ENCODE assay signal across 8 cellular contexts in genomic region chr6:33418690-33419291, GRCh38. TPM values are rescaled to one million over a fixed set of nuclear protein-coding genes. Genes with fewer than 3 reads are reported as not detected.
A peak's percentile ranks its signal among the peaks of the same experiment; 100 is the strongest.
DNase-seq lines count a peak whose midpoint lies in the region; ATAC-seq, FAIRE-seq and TF ChIP-seq lines count a peak whose summit lies in the region.

No MANE protein-coding gene starts in this region.

- no peak for TF ChIP-seq EP300 in H1 (IDR thresholded peaks at IDR 0.05; ENCODE audit: borderline replicate concordance in 1 of 2, low read depth in 2 of 2, low read length in 2 of 2)

- peak overlapping the region; percentile 45; the same call in 1 of the 2 replicates for H2BK12ac ChIP-seq in H1 (ENCODE audit: low read depth, low read length)

- peak overlapping the region; percentile 22 for H3K4me3 ChIP-seq in GM12875 (ENCODE audit: low read depth, low read length)
- peak overlapping the region; percentile 75 to 99 (median 93); a peak in 7 of 8 replicates for H3K4me3 ChIP-seq in H1 (ENCODE audit: extremely low read depth in 1 of 4, insufficient read depth in 2 of 4, low read depth in 3 of 4, low read length in 4 of 4)
- peak overlapping the region; percentile 60 to 83 for H3K4me3 ChIP-seq in neutrophil (ENCODE audit: low read depth in 1 of 2, low read length in 1 of 2)

- peak overlapping the region; percentile 8; the same call in 1 of the 2 replicates for H2BK15ac ChIP-seq in H1 (ENCODE audit: low read length)

- CTCF ChIA-PET in H1 (lab: Charles Lee; ENCODE audit: partially characterized antibody), result interaction anchor here (0.6 to 5.7 kb wide), 11 partner anchors 6 to 204 kb away, joined by 3 to 37 read pairs (median 3); partner anchors contain the start of gene ZBTB22

- H3K4me2 ChIP-seq in H1 (ENCODE audit: insufficient read depth in 1 of 2, low read depth in 2 of 2, low read length in 2 of 2), result peak overlapping the region; percentile 89 to 93

- DNase-seq in T-helper 9 cell (peak; percentile 57), H1 (ENCODE audit: low read depth in 1 of 2, low spot score in 2 of 2) (peak in 1 of 2 experiments; percentile 55), T1000 (lab: John Stamatoyannopoulos, UW) (no peak)

- H3K27me3 ChIP-seq in H1 (replicated peaks in 1 of 4; ENCODE audit: control insufficient read depth in 3 of 4, extremely low read depth in 1 of 4, insufficient read depth in 3 of 4, low read length in 3 of 4), result no peaks in the 10 kb centered on the region
- H3K27me3 ChIP-seq in neutrophil, result peaks cover 37% of the 10 kb centered on the region

- H4K8ac ChIP-seq in H1 (ENCODE audit: extremely low read depth, insufficient read depth, low read length), result peak overlapping the region; percentile 63; the same call in 1 of the 2 replicates

- H2AK5ac ChIP-seq in H1 (ENCODE audit: low read depth, low read length), result peak overlapping the region; percentile 79

- H3K9ac ChIP-seq in H1 (replicated peaks in 1 of 4; ENCODE audit: extremely low read depth in 1 of 4, low read depth in 3 of 4, low read length in 3 of 4), result peak overlapping the region in 3 of 4 experiments; percentile 62 to 70 (median 69); a peak in 6 of 7 replicates

- peaks cover 4 to 13% of the 10 kb centered on the region in 2 experiments for H4K20me1 ChIP-seq in H1 (replicated peaks in 1 of 2; ENCODE audit: control insufficient read depth in 1 of 2, insufficient read depth in 2 of 2, low read length in 2 of 2)

- peak overlapping the region; percentile 37 for H3K56ac ChIP-seq in H1 (replicated peaks; ENCODE audit: insufficient read length, low read depth, low read length)

- TF ChIP-seq RAD21 in H1 (IDR thresholded peaks at IDR 0.05 in 1 of 2, conservative IDR thresholded peaks at IDR 0.05 in 1 of 2; ENCODE audit: low read depth in 2 of 2, low read length in 2 of 2), result no peak

- peak overlapping the region; percentile 72; the same call in 1 of the 2 replicates for H2BK20ac ChIP-seq in H1 (ENCODE audit: low read length)

- peak overlapping the region; percentile 30 for H3K4ac ChIP-seq in H1 (replicated peaks; ENCODE audit: insufficient read length, low read depth, low read length)

- FAIRE-seq in H1 (lab: Jason Lieb, UNC), result no peak

- H4K5ac ChIP-seq in H1 (ENCODE audit: insufficient read length, low read depth, low read length), result peak overlapping the region; percentile 35

- H3K18ac ChIP-seq in H1 (ENCODE audit: extremely low read depth, low read length), result peak overlapping the region; percentile 68

- TF ChIP-seq POLR2A in H1 (IDR thresholded peaks at IDR 0.05; ENCODE audit: control extremely low read depth in 1 of 2, low read depth in 2 of 2, low read length in 2 of 2), result peak in 1 of 2 experiments; percentile 41; a peak in 1 of 3 replicates

- ATAC-seq in GM21786 (IDR thresholded peaks at IDR 0.05; ENCODE audit: unreplicated experiment) (no peak), GM19463 (IDR thresholded peaks at IDR 0.05; ENCODE audit: unreplicated experiment) (no peak), GM21737 (IDR thresholded peaks at IDR 0.05; ENCODE audit: unreplicated experiment) (no peak)

- H3K4me1 ChIP-seq in H1 (replicated peaks in 1 of 4; ENCODE audit: control insufficient read depth in 3 of 4, insufficient read depth in 4 of 4, low read length in 3 of 4) (peaks cover 8 to 34% (median 15%) of the 10 kb centered on the region in 4 experiments), neutrophil (ENCODE audit: control insufficient read depth in 1 of 2, insufficient read depth in 1 of 2, low read depth in 1 of 2, low read length in 1 of 2) (peaks cover 20 to 23% of the 10 kb centered on the region in 2 experiments)

- H3K79me2 ChIP-seq in H1 (ENCODE audit: control insufficient read depth in 1 of 2, insufficient read depth in 2 of 2, low read length in 2 of 2), result peaks cover 19 to 57% of the 10 kb centered on the region in 2 experiments

- H3K23ac ChIP-seq in H1 (ENCODE audit: insufficient read length), result no peak overlapping the region

- no peak overlapping the region for H2AFZ ChIP-seq in H1 (ENCODE audit: low read length)

- 17% methylated on average over 8 of the region's 8 CpGs; no CpG with 5 or more reads in 1 of the 2 experiments for WGBS in H1 (ENCODE audit: extremely low coverage in 1 of 2, insufficient coverage in 1 of 2, insufficient read length in 1 of 2, insufficient replicate concordance in 2 of 2, low coverage in 1 of 2, low lambda C conversion rate in 2 of 2, missing lambda C conversion rate in 1 of 2), 2 experiments

- H3K9me3 ChIP-seq in H1 (ENCODE audit: insufficient read depth in 2 of 2, low read depth in 1 of 2, low read length in 1 of 2), result no peaks in the 10 kb centered on the region
- H3K9me3 ChIP-seq in neutrophil, result no peaks in the 10 kb centered on the region

- H3K36me3 ChIP-seq in H1 (ENCODE audit: control insufficient read depth in 2 of 4, insufficient read depth in 4 of 4, low read length in 3 of 4) (peaks cover 7 to 34% (median 21%) of the 10 kb centered on the region in 4 experiments; a peak in 7 of 8 replicates), neutrophil (peaks cover 24% of the 10 kb centered on the region)

- peak overlapping the region; percentile 53 for H2BK5ac ChIP-seq in H1 (ENCODE audit: low read depth, low read length)

- peak overlapping the region; percentile 66 for H2BK120ac ChIP-seq in H1 (replicated peaks; ENCODE audit: low read depth, low read length)

- POLR2A ChIA-PET in H1 (lab: Charles Lee; ENCODE audit: partially characterized antibody), result interaction anchor here (0.6 to 4.4 kb wide), 16 partner anchors 9 to 214 kb away, joined by 3 to 82 read pairs (median 4); partner anchors contain the start of genes B3GALT4, RGL2, RPS18 and VPS52

- peak overlapping the region; percentile 89 for H3K27ac ChIP-seq in H1 (ENCODE audit: low read depth, low read length)
- H3K27ac ChIP-seq in neutrophil, result peak overlapping the region; percentile 85

- H4K91ac ChIP-seq in H1 (replicated peaks; ENCODE audit: insufficient read length, low read length), result peak overlapping the region; percentile 85

- TF ChIP-seq CTCF in GM12875 (IDR thresholded peaks at IDR 0.05; ENCODE audit: borderline replicate concordance, insufficient read depth, low read depth, low read length) (no peak), H1 (IDR thresholded peaks at IDR 0.05; ENCODE audit: control extremely low read depth in 1 of 3, insufficient read depth in 1 of 3, low read depth in 1 of 3, low read length in 3 of 3) (no peak), neutrophil (IDR thresholded peaks at IDR 0.05) (no peak)

- peaks cover 12% of the 10 kb centered on the region; the same call in 1 of the 2 replicates for H3K79me1 ChIP-seq in H1 (ENCODE audit: low read depth, low read length)

- no peak overlapping the region for H3K14ac ChIP-seq in H1 (ENCODE audit: insufficient read length)

- peaks cover 21% of the 10 kb centered on the region for H3K23me2 ChIP-seq in H1 (ENCODE audit: low read depth, low read length)

RNA-seq across cellular contexts. Expression of gene CUTA, which starts 0.9 kb away (rescaled TPM):
- 297 and 315 TPM in 2 replicates for total RNA-seq in H1 (2021; fragmentation: NEBNext Ultra II Directional; extraction: Animal tissue kit (Norgen Biotek cat#: 25700))
- polyA plus RNA-seq in H1 (2011; rRNA removed), result 460 and 671 TPM in 2 replicates
- 337 TPM for polyA plus RNA-seq in H1 (2011; cell fraction: cytosol; rRNA removed)
- 468 TPM for polyA plus RNA-seq in H1 (2011; cell fraction: nucleus; rRNA removed)
- polyA plus RNA-seq in H1 (2012, experiment 1 of 2), result 398 to 459 TPM (median 420 TPM) in 4 replicates
- polyA plus RNA-seq in H1 (2012, experiment 2 of 2), result 679 TPM
- 486 TPM for polyA plus RNA-seq in H1 (2013, experiment 1 of 2)
- 464 TPM for polyA plus RNA-seq in H1 (2013, experiment 2 of 2)
- polyA minus RNA-seq in H1 (2011; rRNA and poly(A)+ RNA removed), result 124 and 127 TPM in 2 replicates
- 103 TPM for polyA minus RNA-seq in H1 (2011; cell fraction: cytosol; rRNA and poly(A)+ RNA removed)
- 92.0 TPM for polyA minus RNA-seq in H1 (2011; cell fraction: nucleus; rRNA and poly(A)+ RNA removed)

RNA-seq across cellular contexts. Expression of gene SYNGAP1, which starts 1.1 kb away (rescaled TPM):
- total RNA-seq in H1 (2021; fragmentation: NEBNext Ultra II Directional; extraction: Animal tissue kit (Norgen Biotek cat#: 25700)), result 101 and 109 TPM in 2 replicates
- polyA plus RNA-seq in H1 (2011; rRNA removed), result 31.0 and 66.9 TPM in 2 replicates
- 35.6 TPM for polyA plus RNA-seq in H1 (2011; cell fraction: cytosol; rRNA removed)
- polyA plus RNA-seq in H1 (2011; cell fraction: nucleus; rRNA removed), result 445 TPM
- polyA plus RNA-seq in H1 (2012, experiment 1 of 2), result 130 to 242 TPM (median 155 TPM) in 4 replicates
- 34.0 TPM for polyA plus RNA-seq in H1 (2012, experiment 2 of 2)
- 54.0 TPM for polyA plus RNA-seq in H1 (2013, experiment 1 of 2)
- 61.4 TPM for polyA plus RNA-seq in H1 (2013, experiment 2 of 2)
- 34.2 and 41.9 TPM in 2 replicates for polyA minus RNA-seq in H1 (2011; rRNA and poly(A)+ RNA removed)
- polyA minus RNA-seq in H1 (2011; cell fraction: cytosol; rRNA and poly(A)+ RNA removed), result 25.0 TPM
- polyA minus RNA-seq in H1 (2011; cell fraction: nucleus; rRNA and poly(A)+ RNA removed), result 79.5 TPM

RNA-seq across cellular contexts. Expression of gene PHF1, which starts 8.0 kb away (rescaled TPM):
- 45.4 and 47.3 TPM in 2 replicates for total RNA-seq in H1 (2021; fragmentation: NEBNext Ultra II Directional; extraction: Animal tissue kit (Norgen Biotek cat#: 25700))
- polyA plus RNA-seq in H1 (2011; rRNA removed), result 78.6 and 109 TPM in 2 replicates
- 65.5 TPM for polyA plus RNA-seq in H1 (2011; cell fraction: cytosol; rRNA removed)
- 507 TPM for polyA plus RNA-seq in H1 (2011; cell fraction: nucleus; rRNA removed)
- polyA plus RNA-seq in H1 (2012, experiment 1 of 2), result 56.3 to 75.9 TPM (median 63.4 TPM) in 4 replicates
- 55.0 TPM for polyA plus RNA-seq in H1 (2012, experiment 2 of 2)
- 46.2 TPM for polyA plus RNA-seq in H1 (2013, experiment 1 of 2)
- polyA plus RNA-seq in H1 (2013, experiment 2 of 2), result 40.2 TPM
- polyA minus RNA-seq in H1 (2011; rRNA and poly(A)+ RNA removed), result 17.8 and 27.1 TPM in 2 replicates
- 11.4 TPM for polyA minus RNA-seq in H1 (2011; cell fraction: cytosol; rRNA and poly(A)+ RNA removed)
- 27.5 TPM for polyA minus RNA-seq in H1 (2011; cell fraction: nucleus; rRNA and poly(A)+ RNA removed)

RNA-seq across cellular contexts. Expression of gene KIFC1, which starts 27.2 kb away (rescaled TPM):
- 64.3 and 69.3 TPM in 2 replicates for total RNA-seq in H1 (2021; fragmentation: NEBNext Ultra II Directional; extraction: Animal tissue kit (Norgen Biotek cat#: 25700))
- 46.6 and 60.9 TPM in 2 replicates for polyA plus RNA-seq in H1 (2011; rRNA removed)
- polyA plus RNA-seq in H1 (2011; cell fraction: cytosol; rRNA removed), result 68.7 TPM
- polyA plus RNA-seq in H1 (2011; cell fraction: nucleus; rRNA removed), result 85.7 TPM
- polyA plus RNA-seq in H1 (2012, experiment 1 of 2), result 57.7 to 66.0 TPM (median 62.9 TPM) in 4 replicates
- 42.3 TPM for polyA plus RNA-seq in H1 (2012, experiment 2 of 2)
- 45.5 TPM for polyA plus RNA-seq in H1 (2013, experiment 1 of 2)
- 44.5 TPM for polyA plus RNA-seq in H1 (2013, experiment 2 of 2)
- 47.9 and 58.8 TPM in 2 replicates for polyA minus RNA-seq in H1 (2011; rRNA and poly(A)+ RNA removed)
- 40.5 TPM for polyA minus RNA-seq in H1 (2011; cell fraction: cytosol; rRNA and poly(A)+ RNA removed)
- polyA minus RNA-seq in H1 (2011; cell fraction: nucleus; rRNA and poly(A)+ RNA removed), result 41.0 TPM

RNA-seq across cellular contexts. Expression of gene ZBTB9, which starts 35.6 kb away (rescaled TPM):
- total RNA-seq in H1 (2021; fragmentation: NEBNext Ultra II Directional; extraction: Animal tissue kit (Norgen Biotek cat#: 25700)), result 20.2 and 25.0 TPM in 2 replicates
- polyA plus RNA-seq in H1 (2011; rRNA removed), result 15.1 and 16.9 TPM in 2 replicates
- 17.9 TPM for polyA plus RNA-seq in H1 (2011; cell fraction: cytosol; rRNA removed)
- 54.7 TPM for polyA plus RNA-seq in H1 (2011; cell fraction: nucleus; rRNA removed)
- polyA plus RNA-seq in H1 (2012, experiment 1 of 2), result 28.1 to 36.7 TPM (median 31.7 TPM) in 4 replicates
- polyA plus RNA-seq in H1 (2012, experiment 2 of 2), result 23.3 TPM
- polyA plus RNA-seq in H1 (2013, experiment 1 of 2), result 12.5 TPM
- polyA plus RNA-seq in H1 (2013, experiment 2 of 2), result 13.7 TPM
- 24.1 and 24.3 TPM in 2 replicates for polyA minus RNA-seq in H1 (2011; rRNA and poly(A)+ RNA removed)
- 17.0 TPM for polyA minus RNA-seq in H1 (2011; cell fraction: cytosol; rRNA and poly(A)+ RNA removed)
- 9.4 TPM for polyA minus RNA-seq in H1 (2011; cell fraction: nucleus; rRNA and poly(A)+ RNA removed)

Comparison
In these comparisons a context has a peak if more than half of its experiments do, and no peak if none do; other contexts are left out.
1. H3K4me3 ChIP-seq: peak in every context shown above with its lines; median percentile 93 in H1; 72 in neutrophil; 22 in GM12875.